In the genomic region with DNA sequence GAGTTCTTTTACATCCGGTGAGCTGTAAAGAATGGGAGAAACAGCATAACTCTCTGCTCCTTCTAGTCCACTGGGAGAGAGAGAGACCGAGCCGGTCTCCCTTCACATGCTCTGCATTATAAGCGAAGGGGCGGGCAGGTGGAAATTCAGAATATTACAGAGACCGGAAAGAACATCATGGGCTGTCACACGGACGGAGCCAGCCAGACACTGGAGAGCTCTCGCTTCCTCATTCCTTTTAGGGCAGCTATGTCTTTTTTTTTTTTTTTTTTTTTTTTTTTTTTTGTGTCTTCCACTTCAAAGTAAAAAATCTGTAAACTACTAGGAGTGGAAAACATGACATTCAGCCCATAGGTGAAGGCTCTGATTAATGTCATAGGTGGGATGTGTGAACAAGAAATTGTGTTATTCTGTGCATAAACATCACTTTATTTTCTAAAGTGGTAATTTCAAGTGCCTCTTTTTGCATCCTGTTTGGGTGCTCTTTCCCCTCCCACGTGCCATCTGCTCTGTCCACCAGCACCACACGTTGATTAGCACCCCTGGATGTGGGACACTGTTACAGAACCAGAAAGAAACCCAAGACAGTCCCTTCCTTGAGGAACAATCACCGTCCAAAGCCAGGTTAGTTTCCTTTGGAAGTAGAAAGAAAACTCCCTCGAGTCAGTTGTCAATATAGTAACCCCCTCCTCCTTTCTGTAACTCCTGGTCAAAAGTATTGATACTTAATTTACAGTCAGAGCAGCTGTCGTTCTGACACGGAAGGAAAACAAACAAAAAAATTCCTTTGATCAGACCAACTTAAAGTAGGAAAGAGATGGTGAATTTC, we compare ENCODE assay signal across 8 cellular contexts. TPM values are rescaled to one million over a fixed set of nuclear protein-coding genes. Genes with fewer than 3 reads are reported as not detected.
A peak's percentile ranks its signal among the peaks of the same experiment; 100 is the strongest.
DNase-seq lines count a peak whose midpoint lies in the region; ATAC-seq and TF ChIP-seq lines count a peak whose summit lies in the region.

A gene with protein sequence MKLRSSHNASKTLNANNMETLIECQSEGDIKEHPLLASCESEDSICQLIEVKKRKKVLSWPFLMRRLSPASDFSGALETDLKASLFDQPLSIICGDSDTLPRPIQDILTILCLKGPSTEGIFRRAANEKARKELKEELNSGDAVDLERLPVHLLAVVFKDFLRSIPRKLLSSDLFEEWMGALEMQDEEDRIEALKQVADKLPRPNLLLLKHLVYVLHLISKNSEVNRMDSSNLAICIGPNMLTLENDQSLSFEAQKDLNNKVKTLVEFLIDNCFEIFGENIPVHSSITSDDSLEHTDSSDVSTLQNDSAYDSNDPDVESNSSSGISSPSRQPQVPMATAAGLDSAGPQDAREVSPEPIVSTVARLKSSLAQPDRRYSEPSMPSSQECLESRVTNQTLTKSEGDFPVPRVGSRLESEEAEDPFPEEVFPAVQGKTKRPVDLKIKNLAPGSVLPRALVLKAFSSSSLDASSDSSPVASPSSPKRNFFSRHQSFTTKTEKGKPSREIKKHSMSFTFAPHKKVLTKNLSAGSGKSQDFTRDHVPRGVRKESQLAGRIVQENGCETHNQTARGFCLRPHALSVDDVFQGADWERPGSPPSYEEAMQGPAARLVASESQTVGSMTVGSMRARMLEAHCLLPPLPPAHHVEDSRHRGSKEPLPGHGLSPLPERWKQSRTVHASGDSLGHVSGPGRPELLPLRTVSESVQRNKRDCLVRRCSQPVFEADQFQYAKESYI (minus strand): TSS at position 93 of the 829 bp plus-strand sequence. CDS start 845 bp downstream, outside the sequence.

- H2BK5ac ChIP-seq in neuronal stem cell (ENCODE audit: low read length), result no peak within 1 kb of the TSS

- peaks cover 54% of the 10 kb centered on the region for H3K36me3 Mint-ChIP-seq in activated T-helper 17 cell treated with anti-CD3 and anti-CD28 coated beads, Interleukin-2, amount 50 U/mL, for 72 hours (ENCODE audit: low read depth)

- no peak within 1 kb of the TSS for H3K23ac ChIP-seq in neuronal stem cell (ENCODE audit: low read depth, low read length, poor library complexity)

- H3K27ac Mint-ChIP-seq in activated T-helper 17 cell treated with anti-CD3 and anti-CD28 coated beads, Interleukin-2, amount 50 U/mL, for 72 hours, result peak within 1 kb of the TSS; percentile 99

- H3K4ac ChIP-seq in neuronal stem cell (ENCODE audit: low read length), result no peak within 1 kb of the TSS

- H3K4me3 Mint-ChIP-seq in activated T-helper 17 cell treated with anti-CD3 and anti-CD28 coated beads, Interleukin-2, amount 50 U/mL, for 72 hours, result peak within 1 kb of the TSS; percentile 90

- TF ChIP-seq POLR2A in GM18526 (IDR thresholded peaks at IDR 0.05; ENCODE audit: extremely low read depth, insufficient read length), result peak; percentile 53

- H3K4me2 ChIP-seq in neuronal stem cell (ENCODE audit: insufficient read depth, low read length, poor library complexity, severe bottlenecking), result no peak within 1 kb of the TSS

- no peaks in the 10 kb centered on the region for H3K9me3 ChIP-seq in neuronal stem cell (replicated peaks in 1 of 2; ENCODE audit: control insufficient read depth in 2 of 2, insufficient read depth in 1 of 2, low read depth in 1 of 2, low read length in 2 of 2)

- H3K18ac ChIP-seq in neuronal stem cell (ENCODE audit: low read length), result no peak within 1 kb of the TSS

- no peak within 1 kb of the TSS for H2BK120ac ChIP-seq in neuronal stem cell (ENCODE audit: low read depth, low read length)

- H3K9ac ChIP-seq in neuronal stem cell (ENCODE audit: low read depth, low read length, poor library complexity), result no peak within 1 kb of the TSS

- no peaks in the 10 kb centered on the region for H3K27me3 Mint-ChIP-seq in activated T-helper 17 cell treated with anti-CD3 and anti-CD28 coated beads, Interleukin-2, amount 50 U/mL, for 72 hours

- no peak within 1 kb of the TSS for H2AFZ ChIP-seq in neuronal stem cell (ENCODE audit: low read length)

- H2AK5ac ChIP-seq in neuronal stem cell (ENCODE audit: low read depth, low read length), result no peak within 1 kb of the TSS

- no peak within 1 kb of the TSS for H3K4me3 ChIP-seq in neuronal stem cell (ENCODE audit: low read length in 2 of 2)

- H3K9me3 Mint-ChIP-seq in activated T-helper 17 cell treated with anti-CD3 and anti-CD28 coated beads, Interleukin-2, amount 50 U/mL, for 72 hours, result no peaks in the 10 kb centered on the region

- H3K36me3 ChIP-seq in neuronal stem cell (replicated peaks in 1 of 2; ENCODE audit: control insufficient read depth in 2 of 2, insufficient read depth in 2 of 2, low read length in 2 of 2), result no peaks in the 10 kb centered on the region

- H4K91ac ChIP-seq in neuronal stem cell (ENCODE audit: low read depth, low read length, poor library complexity), result no peak within 1 kb of the TSS

- DNase-seq in RPMI8226 (peak; percentile 89), kidney tubule cell (ENCODE audit: low spot score) (peak; percentile 66), neuronal stem cell (ENCODE audit: low spot score) (no peak), SW 1271 (lab: John Stamatoyannopoulos, UW) (no peak)
- peak; percentile 54 to 87 (median 71) for DNase-seq in stimulated activated CD4-positive, alpha-beta T cell treated with anti-CD3 and anti-CD28 coated beads, TNF-alpha, amount 100 ng/mL, for 4 hours (ENCODE audit: low read depth in 3 of 3)

- H2BK12ac ChIP-seq in neuronal stem cell (ENCODE audit: low read length), result no peak within 1 kb of the TSS

- no peaks in the 10 kb centered on the region for H3K4me1 ChIP-seq in neuronal stem cell (ENCODE audit: control insufficient read depth in 2 of 2, insufficient read depth in 1 of 2, low read depth in 1 of 2, low read length in 2 of 2)

- H3K27me3 ChIP-seq in neuronal stem cell (ENCODE audit: control insufficient read depth in 3 of 3, insufficient read depth in 3 of 3, low read depth in 1 of 3, low read length in 3 of 3), result peaks cover 0 to 23% (median 0%) of the 10 kb centered on the region in 3 experiments

- H2BK15ac ChIP-seq in neuronal stem cell (ENCODE audit: low read length), result no peak within 1 kb of the TSS

- H4K8ac ChIP-seq in neuronal stem cell (ENCODE audit: low read depth, low read length), result no peak within 1 kb of the TSS

- no CpG with 5 or more reads among the region's 15 CpGs for WGBS in neuronal stem cell (ENCODE audit: extremely low coverage in 2 of 2, insufficient read length in 2 of 2, insufficient replicate concordance in 1 of 2), 2 donors

- H3K79me1 ChIP-seq in neuronal stem cell (ENCODE audit: low read depth, low read length), result no peaks in the 10 kb centered on the region

- H3K27ac ChIP-seq in neuronal stem cell (replicated peaks; ENCODE audit: low read length), result no peak within 1 kb of the TSS

- no peak within 1 kb of the TSS for H3K14ac ChIP-seq in neuronal stem cell (ENCODE audit: low read length)

- peak; percentile 92 for ATAC-seq in HG02884 (IDR thresholded peaks at IDR 0.05; ENCODE audit: unreplicated experiment)
- ATAC-seq in activated T-helper 17 cell treated with anti-CD3 and anti-CD28 coated beads, Interleukin-2, amount 50 U/mL, for 72 hours (replicated peaks), result peak; percentile 83

- peaks cover 38% of the 10 kb centered on the region for H3K4me1 Mint-ChIP-seq in activated T-helper 17 cell treated with anti-CD3 and anti-CD28 coated beads, Interleukin-2, amount 50 U/mL, for 72 hours

RNA-seq across cellular contexts. Expression of the gene that starts here (rescaled TPM):
- 10 to 100 TPM; 11.7 to 80.7 TPM for total RNA-seq in activated T-helper 17 cell treated with anti-CD3 and anti-CD28 coated beads, Interleukin-2, amount 50 U/mL, for 72 hours
- polyA plus RNA-seq in neuronal stem cell (2013, experiment 1 of 2), result not detected
- polyA plus RNA-seq in neuronal stem cell (2013, experiment 2 of 2), result not detected

Comparison
In these comparisons a context has a peak if more than half of its experiments do, and no peak if none do; other contexts are left out.
1. DNase-seq: peak in RPMI8226 (single experiment), kidney tubule cell (single experiment) and stimulated activated CD4-positive, alpha-beta T cell treated with anti-CD3 and anti-CD28 coated beads, TNF-alpha, amount 100 ng/mL, for 4 hours (3 of 3); none in neuronal stem cell (single experiment) and SW 1271 (0 of 2).